ENCODE assay signal across 10 cellular contexts in the genomic region with DNA sequence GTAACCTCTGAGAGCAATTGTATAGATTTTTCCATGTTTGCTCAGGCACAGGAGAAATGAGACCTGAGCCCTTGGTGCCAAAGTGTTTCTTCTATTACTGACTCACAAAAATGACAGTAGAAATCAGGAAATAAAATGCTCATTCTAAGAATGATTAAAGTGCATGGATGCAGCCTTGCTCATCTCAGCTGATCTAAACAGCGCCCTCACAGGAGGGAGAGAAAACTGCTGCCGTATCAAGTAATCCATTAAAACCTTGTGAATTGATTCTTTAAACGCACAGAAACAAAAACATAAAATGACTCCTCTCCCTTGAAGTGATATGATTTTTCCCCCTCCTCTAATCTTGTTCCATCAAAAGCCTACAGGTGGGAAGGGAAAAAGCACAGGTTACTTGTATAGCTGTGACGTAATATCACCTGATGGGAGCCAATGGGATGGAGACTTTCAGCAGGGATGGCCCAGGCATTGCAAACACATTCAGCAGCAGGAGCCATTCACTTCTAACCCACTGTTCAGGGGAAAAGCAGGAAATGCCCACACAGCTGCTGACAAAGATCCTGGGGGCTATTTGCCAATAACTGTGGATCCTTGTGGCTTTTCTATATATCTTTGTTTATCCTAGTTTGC.
DNase-seq lines count a peak whose midpoint lies in the region; FAIRE-seq and TF ChIP-seq lines count a peak whose summit lies in the region.
"Had no signal": no experiment of that assay in that cellular context is flagged by ENCODE, and none has a peak within 500 bp of the region (broad histone marks: within the 10 kb centered on the region; RNA-seq: fewer than 3 reads in every experiment).

No MANE protein-coding gene starts in this region.

- H3K4me1 Mint-ChIP-seq in activated T-helper 1 cell treated with anti-CD3 and anti-CD28 coated beads, Interleukin-12 subunit alpha, Interleukin-12 subunit beta, Interleukin-2, Interleukin-4 antibody, amounts not matched to agents 30 ng/mL and 10 ng/mL and 1 ng/mL, durations not matched to agents 14 hours and 24 hours and 36 hours (ENCODE audit: low read depth), result no peaks in the 10 kb centered on the region

- H3K4me1 ChIP-seq in spleen (no peaks in the 10 kb centered on the region), ovary (ENCODE audit: insufficient read depth) (peaks cover 7% of the 10 kb centered on the region)

- FAIRE-seq in D721Med (lab: Jason Lieb, UNC), result no peak
- FAIRE-seq: GM12892 had no signal

- H3K27me3 ChIP-seq in spleen (replicated peaks in 1 of 7) (no peaks in the 10 kb centered on the region), ovary (no peaks in the 10 kb centered on the region)

- no peak for DNase-seq in D721Med (ENCODE audit: insufficient read length, low spot score)
- DNase-seq in HFF-Myc (ENCODE audit: extremely low read depth, low read depth), result no peak
- DNase-seq in left kidney (ENCODE audit: low read depth, low spot score), result peak; percentile 4
- no peak for DNase-seq in activated gamma-delta T cell (lab: John Stamatoyannopoulos, UW)
- no peak for DNase-seq in spleen
- no peak for DNase-seq in ovary
- no peak for DNase-seq in activated T-helper 1 cell treated with anti-CD3 and anti-CD28 coated beads, Interleukin-12 subunit alpha, Interleukin-12 subunit beta, Interleukin-2, Interleukin-4 antibody, amounts not matched to agents 30 ng/mL and 10 ng/mL and 1 ng/mL, durations not matched to agents 14 hours and 24 hours and 36 hours (ENCODE audit: low spot score)
- DNase-seq: NCI-H774 had no signal

- no peak for TF ChIP-seq EP300 in ovary (IDR thresholded peaks at IDR 0.05)

- no peak overlapping the region for H3K27ac Mint-ChIP-seq in activated T-helper 1 cell treated with anti-CD3 and anti-CD28 coated beads, Interleukin-12 subunit alpha, Interleukin-12 subunit beta, Interleukin-2, Interleukin-4 antibody, amounts not matched to agents 30 ng/mL and 10 ng/mL and 1 ng/mL, durations not matched to agents 14 hours and 24 hours and 36 hours

- no peaks in the 10 kb centered on the region for H3K9me3 ChIP-seq in spleen
- no peaks in the 10 kb centered on the region for H3K9me3 ChIP-seq in ovary

- no peak overlapping the region for H3K27ac ChIP-seq in spleen
- no peak overlapping the region for H3K27ac ChIP-seq in ovary

- TF ChIP-seq CTCF in D721Med (IDR thresholded peaks at IDR 0.05; ENCODE audit: insufficient read depth, missing control alignments) (peak; percentile 36), HFF-Myc (IDR thresholded peaks at IDR 0.05; ENCODE audit: low read depth, low read length, missing control alignments) (peak; percentile 63), WI38 (IDR thresholded peaks at IDR 0.05; ENCODE audit: low read depth, low read length) (peak; percentile 52), spleen (IDR thresholded peaks at IDR 0.05 in 8 of 11, conservative IDR thresholded peaks at IDR 0.05 in 3 of 11) (no peak), ovary (IDR thresholded peaks at IDR 0.05) (no peak)

- no peaks in the 10 kb centered on the region for H3K36me3 ChIP-seq in spleen
- no peaks in the 10 kb centered on the region for H3K36me3 ChIP-seq in ovary

- peaks cover 3% of the 10 kb centered on the region for H3K27me3 Mint-ChIP-seq in activated T-helper 1 cell treated with anti-CD3 and anti-CD28 coated beads, Interleukin-12 subunit alpha, Interleukin-12 subunit beta, Interleukin-2, Interleukin-4 antibody, amounts not matched to agents 30 ng/mL and 10 ng/mL and 1 ng/mL, durations not matched to agents 14 hours and 24 hours and 36 hours (ENCODE audit: insufficient read depth)

- 56 to 67% (median 60%) methylated on average over 4 of the region's 4 CpGs for WGBS in spleen, 5 donors
- 83 to 95% (median 91%) methylated on average over 4 of the region's 4 CpGs for WGBS in ovary, 3 donors

- no peaks in the 10 kb centered on the region for H3K9me3 Mint-ChIP-seq in activated T-helper 1 cell treated with anti-CD3 and anti-CD28 coated beads, Interleukin-12 subunit alpha, Interleukin-12 subunit beta, Interleukin-2, Interleukin-4 antibody, amounts not matched to agents 30 ng/mL and 10 ng/mL and 1 ng/mL, durations not matched to agents 14 hours and 24 hours and 36 hours

- no peak overlapping the region for H3K4me3 ChIP-seq in HFF-Myc (replicated peaks; ENCODE audit: low read depth, low read length)
- no peak overlapping the region for H3K4me3 ChIP-seq in WI38 (ENCODE audit: low read depth, low read length)
- no peak overlapping the region for H3K4me3 ChIP-seq in spleen
- no peak overlapping the region for H3K4me3 ChIP-seq in ovary

- intact Hi-C loops in spleen (cut with DNase I; ENCODE audit: low total_unique reads) (no loop called here), ovary (cut with DNase I) (no loop called here)
- intact Hi-C loops in activated T-helper 1 cell treated with anti-CD3 and anti-CD28 coated beads, Interleukin-12 subunit alpha, Interleukin-12 subunit beta, Interleukin-2, Interleukin-4 antibody, amounts not matched to agents 30 ng/mL and 10 ng/mL and 1 ng/mL, durations not matched to agents 14 hours and 24 hours and 36 hours (cut with micrococcal nuclease), result no loop called here

- H3K36me3 Mint-ChIP-seq in activated T-helper 1 cell treated with anti-CD3 and anti-CD28 coated beads, Interleukin-12 subunit alpha, Interleukin-12 subunit beta, Interleukin-2, Interleukin-4 antibody, amounts not matched to agents 30 ng/mL and 10 ng/mL and 1 ng/mL, durations not matched to agents 14 hours and 24 hours and 36 hours (ENCODE audit: low read depth), result no peaks in the 10 kb centered on the region

- TF ChIP-seq POLR2A in spleen (IDR thresholded peaks at IDR 0.05) (no peak), ovary (IDR thresholded peaks at IDR 0.05) (no peak)

- H3K4me3 Mint-ChIP-seq in activated T-helper 1 cell treated with anti-CD3 and anti-CD28 coated beads, Interleukin-12 subunit alpha, Interleukin-12 subunit beta, Interleukin-2, Interleukin-4 antibody, amounts not matched to agents 30 ng/mL and 10 ng/mL and 1 ng/mL, durations not matched to agents 14 hours and 24 hours and 36 hours, result no peak overlapping the region

Comparison
In these comparisons a context has a peak if more than half of its experiments do, and no peak if none do; other contexts are left out.
1. CTCF ChIP-seq: peak in D721Med (single experiment), HFF-Myc (single experiment) and WI38 (single experiment); none in spleen (0 of 11) and ovary (0 of 3).